ENCODE assay signal across 2 cellular contexts in the genomic region with DNA sequence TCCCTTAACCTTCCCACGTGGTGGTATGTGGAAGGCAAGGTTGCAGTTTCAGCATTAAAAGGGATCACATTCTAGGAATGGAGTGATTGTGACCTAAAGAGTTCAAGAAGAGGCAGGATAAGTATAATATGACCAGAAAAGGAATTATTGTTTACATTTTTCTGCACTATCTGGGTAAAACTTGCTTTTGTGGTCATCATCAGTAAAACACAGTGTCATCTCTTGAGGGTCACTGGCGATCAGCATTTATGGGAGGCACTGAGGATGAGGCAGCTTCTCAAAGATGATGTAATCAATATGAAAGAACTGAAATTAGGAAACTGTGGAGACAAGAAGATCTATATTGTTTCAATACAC.
TF ChIP-seq lines count a peak whose summit lies in the region.

No MANE protein-coding gene starts in this region.

TF ChIP-seq in HepG2, 621 proteins besides CTCF, POLR2A, EP300 and RAD21:
- TF ChIP-seq HNRNPH1 (optimal IDR thresholded peaks at IDR 0.05; ENCODE audit: low read depth, low read length) (no peak), ATF7 (IDR thresholded peaks at IDR 0.05) (peak; percentile 62), ATF7 (CRISPR knock-in tag; IDR thresholded peaks at IDR 0.05) (no peak)

TF ChIP-seq in IMR-90, 13 proteins besides CTCF, POLR2A, EP300 and RAD21:
- TF ChIP-seq CEBPB (IDR thresholded peaks at IDR 0.05; ENCODE audit: low read depth, low read length) = peak; percentile 77
- TF ChIP-seq SMC3 (IDR thresholded peaks at IDR 0.05; ENCODE audit: low read depth, low read length) = no peak
TF ChIP-seq in IMR-90: peak in this region for 1.
